In genomic region chr17:4557626-4558310, GRCh38 we compare ENCODE assay signal across 25 cellular contexts. TPM values are rescaled to one million over a fixed set of nuclear protein-coding genes. Genes with fewer than 3 reads are reported as not detected.
DNase-seq lines count a peak whose midpoint lies in the region; ATAC-seq, FAIRE-seq and TF ChIP-seq lines count a peak whose summit lies in the region.
"Had no signal": no experiment of that assay in that cellular context is flagged by ENCODE, and none has a peak within 500 bp of the region (broad histone marks: within the 10 kb centered on the region; RNA-seq: fewer than 3 reads in every experiment).

No MANE protein-coding gene starts in this region.

- H3K9me3 ChIP-seq in kidney (ENCODE audit: control insufficient read depth in 1 of 2, low read length in 2 of 2) (no peaks in the 10 kb centered on the region), spleen (no peaks in the 10 kb centered on the region)
- H3K9me3 ChIP-seq: BLaER1 had no signal

- WGBS in spleen, 5 donors, result 86 to 95% (median 89%) methylated on average over 5 to 6 of the region's 6 CpGs

- ATAC-seq in WTC11, result no peak
- ATAC-seq: GM12878, PC-3 had no signal

- H3K9ac ChIP-seq in kidney (ENCODE audit: low read length in 2 of 2), result no peak overlapping the region
- H3K9ac ChIP-seq: BLaER1, GM23248 had no signal

- CTCF ChIA-PET in activated CD4-positive, alpha-beta memory T cell treated with anti-CD3 and anti-CD28 coated beads for 36 hours (lab: Charles Lee), result interaction anchor here (0.7 to 7.2 kb wide), 2 partner anchors 9 to 69 kb away, joined by 4 to 54 read pairs; no protein-coding TSS in a partner anchor
- CTCF ChIA-PET in activated CD4-positive, alpha-beta memory T cell treated with anti-CD3 and anti-CD28 coated beads, Interleukin-2, amount 10 ng/mL, durations not matched to agents 7 days and 5 days (lab: Charles Lee), result interaction anchor here (4.9 kb wide), 1 partner anchor 9 kb away, joined by 42 read pairs; no protein-coding TSS in a partner anchor
- CTCF ChIA-PET in WTC11 (lab: Charles Lee), result interaction anchor here (0.6 to 3.1 kb wide), 2 partner anchors 9 to 343 kb away, joined by 3 to 22 read pairs; no protein-coding TSS in a partner anchor
- CTCF ChIA-PET in activated naive CD4-positive, alpha-beta T cell treated with anti-CD3 and anti-CD28 coated beads, Interleukin-2, amount 10 ng/mL, durations not matched to agents 7 days and 5 days (lab: Charles Lee), result interaction anchor here (1.1 to 3.3 kb wide), 2 partner anchors 7 to 9 kb away, joined by 9 to 12 read pairs; no protein-coding TSS in a partner anchor

- no peaks in the 10 kb centered on the region for H3K27me3 Mint-ChIP-seq in activated CD4-positive, alpha-beta memory T cell treated with anti-CD3 and anti-CD28 coated beads for 36 hours
- H3K27me3 Mint-ChIP-seq in activated CD4-positive, alpha-beta memory T cell treated with anti-CD3 and anti-CD28 coated beads, Interleukin-2, amount 10 ng/mL, durations not matched to agents 7 days and 5 days, result no peaks in the 10 kb centered on the region
- peaks cover 2% of the 10 kb centered on the region for H3K27me3 Mint-ChIP-seq in WTC11 (ENCODE audit: low read depth)
- H3K27me3 Mint-ChIP-seq in activated naive CD4-positive, alpha-beta T cell treated with anti-CD3 and anti-CD28 coated beads, Interleukin-2, amount 10 ng/mL, durations not matched to agents 7 days and 5 days, result no peaks in the 10 kb centered on the region
- H3K27me3 Mint-ChIP-seq: CD8-positive, alpha-beta memory T cell had no signal

- no peaks in the 10 kb centered on the region for H3K27me3 ChIP-seq in spleen (replicated peaks in 1 of 7)
- H3K27me3 ChIP-seq: BLaER1 had no signal

- peaks cover 10% of the 10 kb centered on the region for H3K36me3 Mint-ChIP-seq in activated CD4-positive, alpha-beta memory T cell treated with anti-CD3 and anti-CD28 coated beads for 36 hours
- peaks cover 3% of the 10 kb centered on the region for H3K36me3 Mint-ChIP-seq in activated CD4-positive, alpha-beta memory T cell treated with anti-CD3 and anti-CD28 coated beads, Interleukin-2, amount 10 ng/mL, durations not matched to agents 7 days and 5 days (ENCODE audit: low read depth)
- H3K36me3 Mint-ChIP-seq in WTC11, result peaks cover 8% of the 10 kb centered on the region
- H3K36me3 Mint-ChIP-seq in activated naive CD4-positive, alpha-beta T cell treated with anti-CD3 and anti-CD28 coated beads, Interleukin-2, amount 10 ng/mL, durations not matched to agents 7 days and 5 days, result peaks cover 10% of the 10 kb centered on the region

- H3K27ac Mint-ChIP-seq in activated CD4-positive, alpha-beta memory T cell treated with anti-CD3 and anti-CD28 coated beads for 36 hours, result peak overlapping the region; percentile 38
- H3K27ac Mint-ChIP-seq in activated CD4-positive, alpha-beta memory T cell treated with anti-CD3 and anti-CD28 coated beads, Interleukin-2, amount 10 ng/mL, durations not matched to agents 7 days and 5 days, result no peak overlapping the region
- peak overlapping the region; percentile 49 for H3K27ac Mint-ChIP-seq in WTC11
- no peak overlapping the region for H3K27ac Mint-ChIP-seq in activated naive CD4-positive, alpha-beta T cell treated with anti-CD3 and anti-CD28 coated beads, Interleukin-2, amount 10 ng/mL, durations not matched to agents 7 days and 5 days
- H3K27ac Mint-ChIP-seq: HFFc6 had no signal

- H3K4me3 ChIP-seq in kidney (ENCODE audit: low read length in 2 of 2) (no peak overlapping the region), spleen (no peak overlapping the region)
- H3K4me3 ChIP-seq: BLaER1, GM12878, GM23248 had no signal

- peak overlapping the region; percentile 23 for H3K4me3 Mint-ChIP-seq in activated CD4-positive, alpha-beta memory T cell treated with anti-CD3 and anti-CD28 coated beads for 36 hours
- H3K4me3 Mint-ChIP-seq in activated CD4-positive, alpha-beta memory T cell treated with anti-CD3 and anti-CD28 coated beads, Interleukin-2, amount 10 ng/mL, durations not matched to agents 7 days and 5 days, result no peak overlapping the region
- no peak overlapping the region for H3K4me3 Mint-ChIP-seq in WTC11
- no peak overlapping the region for H3K4me3 Mint-ChIP-seq in activated naive CD4-positive, alpha-beta T cell treated with anti-CD3 and anti-CD28 coated beads, Interleukin-2, amount 10 ng/mL, durations not matched to agents 7 days and 5 days
- H3K4me3 Mint-ChIP-seq: HFFc6 had no signal

- no peak for FAIRE-seq in kidney (lab: Jason Lieb, UNC)
- FAIRE-seq: GM12878, GM18507 had no signal

- H3K4me1 ChIP-seq in kidney (ENCODE audit: control insufficient read depth in 1 of 2, insufficient read depth in 1 of 2, low read depth in 1 of 2, low read length in 2 of 2), result peaks cover 29 to 30% of the 10 kb centered on the region in 2 donors
- H3K4me1 ChIP-seq in spleen, result peaks cover 16 to 64% (median 39%) of the 10 kb centered on the region in 6 donors

- TF ChIP-seq CTCF in WTC11 (IDR thresholded peaks at IDR 0.05), result no peak
- no peak for TF ChIP-seq CTCF in kidney (IDR thresholded peaks at IDR 0.05; ENCODE audit: borderline replicate concordance, extremely low read depth, insufficient read depth)
- TF ChIP-seq CTCF in spleen (IDR thresholded peaks at IDR 0.05 in 8 of 11, conservative IDR thresholded peaks at IDR 0.05 in 3 of 11), result no peak

- intact Hi-C loops in activated CD4-positive, alpha-beta memory T cell treated with anti-CD3 and anti-CD28 coated beads for 36 hours (cut with micrococcal nuclease), result no loop called here
- intact Hi-C loops in kidney (cut with DNase I), result no loop called here
- intact Hi-C loops in spleen (cut with DNase I; ENCODE audit: low total_unique reads), result no loop called here
- intact Hi-C loops in head of caudate nucleus (cut with DNase I), result loop anchor here (5.0 kb wide), 1 partner anchor 140 kb away; no protein-coding TSS in a partner anchor

- DNase-seq in activated CD4-positive, alpha-beta memory T cell treated with anti-CD3 and anti-CD28 coated beads for 36 hours, result no peak
- no peak for DNase-seq in activated CD4-positive, alpha-beta memory T cell treated with anti-CD3 and anti-CD28 coated beads, Interleukin-2, amount 10 ng/mL, durations not matched to agents 7 days and 5 days
- no peak for DNase-seq in WTC11 (ENCODE audit: low spot score)
- peak; percentile 61 for DNase-seq in kidney
- DNase-seq in spleen, result peak; percentile 71
- no peak for DNase-seq in 8988T
- no peak for DNase-seq in activated naive CD4-positive, alpha-beta T cell treated with anti-CD3 and anti-CD28 coated beads, Interleukin-2, amount 10 ng/mL, durations not matched to agents 7 days and 5 days
- no peak for DNase-seq in head of caudate nucleus
- DNase-seq: CD8-positive, alpha-beta memory T cell; DND-41; GDM1; GM23248; HFFc6; Karpas-422; MM.1S; NCI-H1105; NCI-H1694; NCI-H510A treated with DMSO at 0.1 percent for 48 hours; NCI-H82; PC-3 had no signal

- TF ChIP-seq POLR2A in spleen (IDR thresholded peaks at IDR 0.05), result no peak

- POLR2A ChIA-PET in activated CD4-positive, alpha-beta memory T cell treated with anti-CD3 and anti-CD28 coated beads for 36 hours (lab: Charles Lee), result no interaction called here
- POLR2A ChIA-PET in activated CD4-positive, alpha-beta memory T cell treated with anti-CD3 and anti-CD28 coated beads, Interleukin-2, amount 10 ng/mL, durations not matched to agents 7 days and 5 days (lab: Charles Lee), result interaction anchor here (1.4 to 3.6 kb wide), 2 partner anchors 8 to 382 kb away, joined by 4 to 22 read pairs; partner anchors contain the start of genes RNF167 and SLC25A11
- POLR2A ChIA-PET in WTC11 (lab: Charles Lee), result interaction anchor here (0.7 kb wide), 1 partner anchor 310 kb away, joined by 10 read pairs; no protein-coding TSS in a partner anchor

- no peaks in the 10 kb centered on the region for H3K9me3 Mint-ChIP-seq in activated CD4-positive, alpha-beta memory T cell treated with anti-CD3 and anti-CD28 coated beads for 36 hours
- no peaks in the 10 kb centered on the region for H3K9me3 Mint-ChIP-seq in activated CD4-positive, alpha-beta memory T cell treated with anti-CD3 and anti-CD28 coated beads, Interleukin-2, amount 10 ng/mL, durations not matched to agents 7 days and 5 days
- no peaks in the 10 kb centered on the region for H3K9me3 Mint-ChIP-seq in WTC11
- no peaks in the 10 kb centered on the region for H3K9me3 Mint-ChIP-seq in activated naive CD4-positive, alpha-beta T cell treated with anti-CD3 and anti-CD28 coated beads, Interleukin-2, amount 10 ng/mL, durations not matched to agents 7 days and 5 days
- H3K9me3 Mint-ChIP-seq: CD8-positive, alpha-beta memory T cell; HFFc6 had no signal

- H3K27ac ChIP-seq in kidney (ENCODE audit: low read depth in 2 of 2, low read length in 2 of 2), result no peak overlapping the region
- H3K27ac ChIP-seq in spleen, result no peak overlapping the region
- H3K27ac ChIP-seq: BLaER1, GM23248 had no signal

- H3K36me3 ChIP-seq in kidney (ENCODE audit: control insufficient read depth in 1 of 2, insufficient read depth in 2 of 2, low read length in 2 of 2) (peaks cover 0 to 3% of the 10 kb centered on the region in 2 donors), spleen (peaks cover 0 to 14% (median 10%) of the 10 kb centered on the region in 6 donors)

- peaks cover 38% of the 10 kb centered on the region for H3K4me1 Mint-ChIP-seq in activated CD4-positive, alpha-beta memory T cell treated with anti-CD3 and anti-CD28 coated beads for 36 hours (ENCODE audit: low read depth)
- peaks cover 44% of the 10 kb centered on the region for H3K4me1 Mint-ChIP-seq in activated CD4-positive, alpha-beta memory T cell treated with anti-CD3 and anti-CD28 coated beads, Interleukin-2, amount 10 ng/mL, durations not matched to agents 7 days and 5 days
- H3K4me1 Mint-ChIP-seq in WTC11, result peaks cover 33% of the 10 kb centered on the region
- peaks cover 52% of the 10 kb centered on the region for H3K4me1 Mint-ChIP-seq in activated naive CD4-positive, alpha-beta T cell treated with anti-CD3 and anti-CD28 coated beads, Interleukin-2, amount 10 ng/mL, durations not matched to agents 7 days and 5 days

RNA-seq across cellular contexts. Expression of gene MYBBP1A, which starts 2.6 kb away (rescaled TPM):
- total RNA-seq in activated CD4-positive, alpha-beta memory T cell treated with anti-CD3 and anti-CD28 coated beads for 36 hours, result 10 to 100 TPM; 66.6 to 70.8 TPM
- 10 to 100 TPM; 36.7 to 37.7 TPM for total RNA-seq in activated CD4-positive, alpha-beta memory T cell treated with anti-CD3 and anti-CD28 coated beads, Interleukin-2, amount 10 ng/mL, durations not matched to agents 7 days and 5 days
- total RNA-seq in WTC11 (2021), result 108 to 163 TPM (median 118 TPM) in 3 replicates
- total RNA-seq in kidney, result 51.6 TPM
- 11.9 TPM for polyA plus RNA-seq in kidney (ENCODE audit: insufficient read depth, low read depth, low replicate concordance)
- total RNA-seq in spleen, result 10 to 100 TPM; 37.1 to 71.2 (median 54.4) TPM
- polyA plus RNA-seq in spleen, result 10 to 100 TPM; 24.7 to 48.6 (median 35.5) TPM

RNA-seq across cellular contexts. Expression of gene GGT6, which starts 2.6 kb away (rescaled TPM):
- not detected for total RNA-seq in activated CD4-positive, alpha-beta memory T cell treated with anti-CD3 and anti-CD28 coated beads for 36 hours
- not detected for total RNA-seq in activated CD4-positive, alpha-beta memory T cell treated with anti-CD3 and anti-CD28 coated beads, Interleukin-2, amount 10 ng/mL, durations not matched to agents 7 days and 5 days
- total RNA-seq in WTC11 (2021), result 0.07 to 0.37 TPM (median 0.18 TPM) in 3 replicates
- total RNA-seq in kidney, result 16.8 TPM
- 51.4 TPM for polyA plus RNA-seq in kidney (ENCODE audit: insufficient read depth, low read depth, low replicate concordance)
- under 1 TPM in 1 of 7 donors, not detected in 6; 0.42 TPM for total RNA-seq in spleen
- under 1 TPM in 1 of 3 donors, not detected in 2; 0.03 TPM for polyA plus RNA-seq in spleen
- total RNA-seq: A172; CD8-positive, alpha-beta memory T cell; GM23248; HFFc6; PC-3 had no signal
- polyA plus RNA-seq: CD8-positive, alpha-beta memory T cell; GM23248 had no signal

RNA-seq across cellular contexts. Expression of gene SMTNL2, which starts 26.6 kb away (rescaled TPM):
- not detected for total RNA-seq in activated CD4-positive, alpha-beta memory T cell treated with anti-CD3 and anti-CD28 coated beads for 36 hours
- not detected for total RNA-seq in activated CD4-positive, alpha-beta memory T cell treated with anti-CD3 and anti-CD28 coated beads, Interleukin-2, amount 10 ng/mL, durations not matched to agents 7 days and 5 days
- total RNA-seq in WTC11 (2021), result 2.7 to 3.8 TPM (median 3.8 TPM) in 3 replicates
- total RNA-seq in kidney, result 25.6 TPM
- polyA plus RNA-seq in kidney (ENCODE audit: insufficient read depth, low read depth, low replicate concordance), result 58.1 TPM
- 1 to 10 TPM in 2 of 7 donors, under 1 TPM in 5; 0.42 to 1.5 (median 0.97) TPM for total RNA-seq in spleen
- under 1 TPM; 0.22 to 0.67 (median 0.36) TPM for polyA plus RNA-seq in spleen
- total RNA-seq: CD8-positive, alpha-beta memory T cell; GM12878; GM23248; HFFc6; HT-29; PC-3 had no signal
- polyA plus RNA-seq: CD8-positive, alpha-beta memory T cell; GM12878; GM23248 had no signal

RNA-seq across cellular contexts. Expression of gene SPNS2, which starts 59.1 kb away (rescaled TPM):
- under 1 TPM; 0.15 to 0.24 TPM for total RNA-seq in activated CD4-positive, alpha-beta memory T cell treated with anti-CD3 and anti-CD28 coated beads for 36 hours
- under 1 TPM; 0.15 to 0.60 TPM for total RNA-seq in activated CD4-positive, alpha-beta memory T cell treated with anti-CD3 and anti-CD28 coated beads, Interleukin-2, amount 10 ng/mL, durations not matched to agents 7 days and 5 days
- 0.87 to 1.4 TPM (median 1.3 TPM) in 3 replicates for total RNA-seq in WTC11 (2021)
- 60.5 TPM for total RNA-seq in kidney
- 75.1 TPM for polyA plus RNA-seq in kidney (ENCODE audit: insufficient read depth, low read depth, low replicate concordance)
- 10 to 100 TPM; 19.6 to 53.5 (median 36.6) TPM for total RNA-seq in spleen
- 10 to 100 TPM in 2 of 3 donors, 1 to 10 TPM in 1; 8.1 to 20.4 (median 13.2) TPM for polyA plus RNA-seq in spleen
- total RNA-seq: GM23248, HFFc6 had no signal

Comparison
In these comparisons a context has a peak if more than half of its experiments do, and no peak if none do; other contexts are left out.
1. H3K27ac Mint-ChIP-seq: peak in activated CD4-positive, alpha-beta memory T cell treated with anti-CD3 and anti-CD28 coated beads for 36 hours (single experiment) and WTC11 (single experiment); none in activated CD4-positive, alpha-beta memory T cell treated with anti-CD3 and anti-CD28 coated beads, Interleukin-2, amount 10 ng/mL, durations not matched to agents 7 days and 5 days (single experiment) and activated naive CD4-positive, alpha-beta T cell treated with anti-CD3 and anti-CD28 coated beads, Interleukin-2, amount 10 ng/mL, durations not matched to agents 7 days and 5 days (single experiment).
2. DNase-seq: peak in kidney (single experiment) and spleen (single experiment); none in activated CD4-positive, alpha-beta memory T cell treated with anti-CD3 and anti-CD28 coated beads for 36 hours (single experiment), activated CD4-positive, alpha-beta memory T cell treated with anti-CD3 and anti-CD28 coated beads, Interleukin-2, amount 10 ng/mL, durations not matched to agents 7 days and 5 days (single experiment), WTC11 (single experiment), 8988T (single experiment), activated naive CD4-positive, alpha-beta T cell treated with anti-CD3 and anti-CD28 coated beads, Interleukin-2, amount 10 ng/mL, durations not matched to agents 7 days and 5 days (single experiment) and head of caudate nucleus (0 of 42).
3. RNA of gene GGT6, which starts 2.6 kb away (total RNA-seq): 16.8 TPM in kidney (single experiment); 0.42 TPM in spleen, 0.07 to 0.37 TPM in WTC11, not detected in activated CD4-positive, alpha-beta memory T cell treated with anti-CD3 and anti-CD28 coated beads for 36 hours and not detected in activated CD4-positive, alpha-beta memory T cell treated with anti-CD3 and anti-CD28 coated beads, Interleukin-2, amount 10 ng/mL, durations not matched to agents 7 days and 5 days; every median in the first group is over 10 times any median in the second.